Comparison of ENCODE assay signal across 8 cellular contexts in the genomic region with DNA sequence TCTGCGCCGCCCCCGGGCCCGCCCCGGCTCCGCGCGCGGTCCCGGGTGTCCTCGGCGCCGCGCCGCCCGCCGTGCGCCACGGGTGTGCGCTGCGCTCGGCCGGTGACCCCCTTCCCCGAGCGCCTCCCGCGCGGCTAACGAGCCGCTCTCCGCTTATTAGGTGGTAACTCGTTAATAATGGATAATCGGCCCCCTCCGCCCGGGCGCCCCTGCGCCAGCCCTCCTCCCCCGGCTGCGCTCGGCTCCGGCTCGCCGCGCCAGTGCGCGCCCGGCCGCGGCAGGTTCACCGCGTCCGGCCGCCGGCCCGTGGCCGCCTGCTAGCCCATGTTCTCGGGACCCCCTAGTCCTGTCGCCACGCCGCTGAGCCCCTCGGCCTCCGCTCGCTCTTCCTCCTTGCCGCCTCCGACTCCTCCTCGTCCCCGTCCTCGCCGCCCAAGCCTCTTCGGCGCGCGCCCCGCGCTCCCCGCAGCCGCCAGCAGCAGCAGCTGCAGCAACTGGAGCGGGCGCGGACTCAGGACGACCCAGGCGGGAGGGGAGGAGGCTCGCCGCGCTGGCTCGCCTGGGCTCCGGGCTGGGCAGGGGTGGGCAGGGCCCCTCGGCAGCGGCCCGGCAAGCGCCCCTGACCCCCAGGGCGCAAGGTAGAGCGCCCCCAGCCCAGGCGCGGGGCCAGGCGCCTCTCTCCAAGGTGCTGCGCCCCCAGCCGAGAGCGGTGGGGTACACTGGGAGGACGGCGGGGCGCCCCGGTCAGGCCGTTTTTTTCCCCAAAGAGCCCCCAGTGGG. TPM values are rescaled to one million over a fixed set of nuclear protein-coding genes. Genes with fewer than 3 reads are reported as not detected.
A peak's percentile ranks its signal among the peaks of the same experiment; 100 is the strongest.
DNase-seq lines count a peak whose midpoint lies in the region; ATAC-seq and TF ChIP-seq lines count a peak whose summit lies in the region.

No MANE protein-coding gene starts in this region.

- DNase-seq in activated T-cell treated with anti-CD3 and anti-CD28 coated beads, Interleukin-2, amount 50 U/mL, for 24 hours = no peak
- DNase-seq in activated T-cell treated with anti-CD3 and anti-CD28 coated beads for 4 hours (no peak), glutamatergic neuron (peak; percentile 69), NCI-H1694 (lab: John Stamatoyannopoulos, UW) (no peak), DMS114 treated with DMSO at 0.1 percent for 48 hours (lab: John Stamatoyannopoulos, UW; ENCODE audit: unreplicated experiment) (no peak)

- no peaks in the 10 kb centered on the region for H3K9me3 Mint-ChIP-seq in activated T-cell treated with anti-CD3 and anti-CD28 coated beads, Interleukin-2, amount 50 U/mL, for 24 hours
- H3K9me3 Mint-ChIP-seq in glutamatergic neuron (ENCODE audit: unreplicated experiment) = peaks cover 9% of the 10 kb centered on the region

- peaks cover 80% of the 10 kb centered on the region for H3K27me3 Mint-ChIP-seq in activated T-cell treated with anti-CD3 and anti-CD28 coated beads, Interleukin-2, amount 50 U/mL, for 24 hours
- peaks cover 23% of the 10 kb centered on the region for H3K27me3 Mint-ChIP-seq in glutamatergic neuron (ENCODE audit: unreplicated experiment)

- no peaks in the 10 kb centered on the region for H3K36me3 Mint-ChIP-seq in activated T-cell treated with anti-CD3 and anti-CD28 coated beads, Interleukin-2, amount 50 U/mL, for 24 hours (ENCODE audit: low read depth)
- no peaks in the 10 kb centered on the region for H3K36me3 Mint-ChIP-seq in glutamatergic neuron (ENCODE audit: unreplicated experiment)

- H3K4me1 ChIP-seq in rectal smooth muscle tissue (ENCODE audit: control insufficient read depth, insufficient read depth, low read length) = peaks cover 16% of the 10 kb centered on the region

- TF ChIP-seq CTCF in glutamatergic neuron (IDR thresholded peaks at IDR 0.05; ENCODE audit: partially characterized antibody, unreplicated experiment) = no peak

- ATAC-seq in SK-N-SH treated with all-trans-retinoic acid at 6 μM for 48 hours (peak; percentile 55), HG03045 (IDR thresholded peaks at IDR 0.05; ENCODE audit: unreplicated experiment) (no peak)

- H3K27ac Mint-ChIP-seq in activated T-cell treated with anti-CD3 and anti-CD28 coated beads, Interleukin-2, amount 50 U/mL, for 24 hours = no peak overlapping the region
- no peak overlapping the region for H3K27ac Mint-ChIP-seq in glutamatergic neuron (ENCODE audit: unreplicated experiment)

- H3K27me3 ChIP-seq in rectal smooth muscle tissue (ENCODE audit: control insufficient read depth, insufficient read depth, low read length) = peaks cover 3% of the 10 kb centered on the region

- peaks cover 13% of the 10 kb centered on the region for H3K4me1 Mint-ChIP-seq in activated T-cell treated with anti-CD3 and anti-CD28 coated beads, Interleukin-2, amount 50 U/mL, for 24 hours (ENCODE audit: low read depth)
- H3K4me1 Mint-ChIP-seq in glutamatergic neuron (ENCODE audit: low read depth, unreplicated experiment) = peaks cover 4% of the 10 kb centered on the region

- H3K27ac ChIP-seq in rectal smooth muscle tissue (ENCODE audit: low read depth, low read length) = peak overlapping the region; percentile 88

- H3K4me3 ChIP-seq in rectal smooth muscle tissue (ENCODE audit: low read length) = peak overlapping the region; percentile 60

- no peaks in the 10 kb centered on the region for H3K36me3 ChIP-seq in rectal smooth muscle tissue (ENCODE audit: control insufficient read depth, insufficient read depth, low read length)

- no peak overlapping the region for H3K9ac ChIP-seq in rectal smooth muscle tissue (ENCODE audit: low read length)

- H3K4me3 Mint-ChIP-seq in activated T-cell treated with anti-CD3 and anti-CD28 coated beads, Interleukin-2, amount 50 U/mL, for 24 hours = peak overlapping the region; percentile 46
- H3K4me3 Mint-ChIP-seq in glutamatergic neuron (ENCODE audit: unreplicated experiment) = peak overlapping the region; percentile 88

TF ChIP-seq in SK-N-SH treated with all-trans-retinoic acid at 6 μM for 48 hours, 23 proteins besides CTCF, POLR2A, EP300 and RAD21:
- TF ChIP-seq ZNF8 (CRISPR knock-in tag; IDR thresholded peaks at IDR 0.05) (no peak), ZFP30 (CRISPR knock-in tag; IDR thresholded peaks at IDR 0.05) (no peak), ZNF70 (CRISPR knock-in tag; IDR thresholded peaks at IDR 0.05) (no peak), RARB (CRISPR knock-in tag; IDR thresholded peaks at IDR 0.05) (no peak), ZFP3 (CRISPR knock-in tag; IDR thresholded peaks at IDR 0.05) (no peak), CSDC2 (CRISPR knock-in tag; IDR thresholded peaks at IDR 0.05) (no peak), OSR1 (CRISPR knock-in tag; IDR thresholded peaks at IDR 0.05) (no peak), TCF4 (CRISPR knock-in tag; IDR thresholded peaks at IDR 0.05; ENCODE audit: borderline replicate concordance) (no peak), ZNF565 (CRISPR knock-in tag; conservative IDR thresholded peaks at IDR 0.05; ENCODE audit: low read depth) (no peak), BACH2 (CRISPR knock-in tag; IDR thresholded peaks at IDR 0.05; ENCODE audit: borderline replicate concordance) (no peak), SNAI2 (CRISPR knock-in tag; IDR thresholded peaks at IDR 0.05) (no peak), TOX (CRISPR knock-in tag; IDR thresholded peaks at IDR 0.05; ENCODE audit: borderline replicate concordance) (no peak)
- TF ChIP-seq, protein P1, sequence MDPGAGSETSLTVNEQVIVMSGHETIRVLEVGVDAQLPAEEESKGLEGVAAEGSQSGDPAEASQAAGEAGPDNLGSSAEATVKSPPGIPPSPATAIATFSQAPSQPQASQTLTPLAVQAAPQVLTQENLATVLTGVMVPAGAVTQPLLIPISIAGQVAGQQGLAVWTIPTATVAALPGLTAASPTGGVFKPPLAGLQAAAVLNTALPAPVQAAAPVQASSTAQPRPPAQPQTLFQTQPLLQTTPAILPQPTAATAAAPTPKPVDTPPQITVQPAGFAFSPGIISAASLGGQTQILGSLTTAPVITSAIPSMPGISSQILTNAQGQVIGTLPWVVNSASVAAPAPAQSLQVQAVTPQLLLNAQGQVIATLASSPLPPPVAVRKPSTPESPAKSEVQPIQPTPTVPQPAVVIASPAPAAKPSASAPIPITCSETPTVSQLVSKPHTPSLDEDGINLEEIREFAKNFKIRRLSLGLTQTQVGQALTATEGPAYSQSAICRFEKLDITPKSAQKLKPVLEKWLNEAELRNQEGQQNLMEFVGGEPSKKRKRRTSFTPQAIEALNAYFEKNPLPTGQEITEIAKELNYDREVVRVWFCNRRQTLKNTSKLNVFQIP (CRISPR knock-in tag; IDR thresholded peaks at IDR 0.05; ENCODE audit: borderline replicate concordance, low read depth) = no peak

RNA-seq across cellular contexts. Expression of a gene that starts 0.6 kb away (rescaled TPM):
- total RNA-seq in glutamatergic neuron (ENCODE audit: unreplicated experiment) = 3.2 TPM
